17 cellular contexts compared by ENCODE assay signal in genomic region chr6:128280960-128281359, GRCh38.
A peak's percentile ranks its signal among the peaks of the same experiment; 100 is the strongest.
DNase-seq lines count a peak whose midpoint lies in the region; ATAC-seq and TF ChIP-seq lines count a peak whose summit lies in the region.
"Had no signal": no experiment of that assay in that cellular context is flagged by ENCODE, and none has a peak within 500 bp of the region (broad histone marks: within the 10 kb centered on the region; RNA-seq: fewer than 3 reads in every experiment).

No MANE protein-coding gene starts in this region.

- no peak overlapping the region for H2BK12ac ChIP-seq in neuronal stem cell (ENCODE audit: low read length)

- H3K4me3 ChIP-seq in H7 (ENCODE audit: insufficient read depth, low read depth, low read length) (no peak overlapping the region), neuronal stem cell (ENCODE audit: low read length in 2 of 2) (no peak overlapping the region), upper lobe of left lung (no peak overlapping the region), osteoblast (ENCODE audit: insufficient read depth, low read length) (no peak overlapping the region)
- H3K4me3 ChIP-seq: SJSA1 had no signal

- TF ChIP-seq CTCF in upper lobe of left lung (IDR thresholded peaks at IDR 0.05) (no peak), osteoblast (IDR thresholded peaks at IDR 0.05; ENCODE audit: extremely low read depth, low read depth, low read length) (no peak)

- no peak overlapping the region for H3K14ac ChIP-seq in neuronal stem cell (ENCODE audit: low read length)

- H2BK120ac ChIP-seq in neuronal stem cell (ENCODE audit: low read depth, low read length), result no peak overlapping the region

- no CpG with 5 or more reads among the region's 2 CpGs for WGBS in neuronal stem cell (ENCODE audit: extremely low coverage in 2 of 2, insufficient read length in 2 of 2, insufficient replicate concordance in 1 of 2), 2 donors
- WGBS in upper lobe of left lung, 2 donors, result 91 to 95% methylated on average over 2 of the region's 2 CpGs

- H2AFZ ChIP-seq in neuronal stem cell (ENCODE audit: low read length) (no peak overlapping the region), osteoblast (ENCODE audit: low read length) (no peak overlapping the region)

- no peaks in the 10 kb centered on the region for H4K20me1 ChIP-seq in osteoblast (ENCODE audit: insufficient read depth, low read length)

- no peak overlapping the region for H2BK15ac ChIP-seq in neuronal stem cell (ENCODE audit: low read length)

- H3K27ac ChIP-seq in neuronal stem cell (replicated peaks; ENCODE audit: low read length) (no peak overlapping the region), upper lobe of left lung (no peak overlapping the region), osteoblast (ENCODE audit: low read depth, low read length) (no peak overlapping the region)
- H3K27ac ChIP-seq: SJSA1 had no signal

- no peak for ATAC-seq in upper lobe of left lung (ENCODE audit: low FRiP score in 2 of 2)

- no peak overlapping the region for H3K9ac ChIP-seq in neuronal stem cell (ENCODE audit: low read depth, low read length, poor library complexity)

- peak; percentile 11 for DNase-seq in H7
- peak; percentile 34 for DNase-seq in NCI-H69 (lab: John Stamatoyannopoulos, UW)
- peak; percentile 38 for DNase-seq in left kidney (ENCODE audit: low read depth, low spot score)
- peak; percentile 14 for DNase-seq in neuronal stem cell (ENCODE audit: low spot score)
- DNase-seq in upper lobe of left lung, result no peak
- DNase-seq in osteoblast (ENCODE audit: insufficient read length, low spot score, missing footprints), result no peak
- no peak for DNase-seq in HCEC 1CT
- DNase-seq: AML-193; Calu3; CD4-positive, alpha-beta T cell; DND-41; GF-D8; MV-4-11; NCI-H1436; NCI-H226; NCI-H526 had no signal

- no peak for TF ChIP-seq EP300 in upper lobe of left lung (IDR thresholded peaks at IDR 0.05)

- H3K9me3 ChIP-seq in neuronal stem cell (replicated peaks in 1 of 2; ENCODE audit: control insufficient read depth in 2 of 2, insufficient read depth in 1 of 2, low read depth in 1 of 2, low read length in 2 of 2) (no peaks in the 10 kb centered on the region), upper lobe of left lung (no peaks in the 10 kb centered on the region), osteoblast (ENCODE audit: low read depth, low read length) (no peaks in the 10 kb centered on the region)
- H3K9me3 ChIP-seq: SJSA1 had no signal

- no peak overlapping the region for H3K23ac ChIP-seq in neuronal stem cell (ENCODE audit: low read depth, low read length, poor library complexity)

- H2BK5ac ChIP-seq in neuronal stem cell (ENCODE audit: low read length), result no peak overlapping the region

- TF ChIP-seq POLR2A in upper lobe of left lung (IDR thresholded peaks at IDR 0.05), result no peak

- H2AK5ac ChIP-seq in neuronal stem cell (ENCODE audit: low read depth, low read length), result no peak overlapping the region

- no peak overlapping the region for H3K4ac ChIP-seq in neuronal stem cell (ENCODE audit: low read length)

- no peak overlapping the region for H3K18ac ChIP-seq in neuronal stem cell (ENCODE audit: low read length)

- peaks cover 4 to 32% of the 10 kb centered on the region in 2 donors for H3K4me1 ChIP-seq in neuronal stem cell (ENCODE audit: control insufficient read depth in 2 of 2, insufficient read depth in 1 of 2, low read depth in 1 of 2, low read length in 2 of 2)
- H3K4me1 ChIP-seq in upper lobe of left lung, result no peaks in the 10 kb centered on the region
- peaks cover 20% of the 10 kb centered on the region for H3K4me1 ChIP-seq in osteoblast (ENCODE audit: insufficient read depth, low read length)

- H4K91ac ChIP-seq in neuronal stem cell (ENCODE audit: low read depth, low read length, poor library complexity), result no peak overlapping the region

- peaks cover 23% of the 10 kb centered on the region for H3K79me2 ChIP-seq in osteoblast (ENCODE audit: insufficient read depth, low read length)

- H4K8ac ChIP-seq in neuronal stem cell (ENCODE audit: low read depth, low read length), result no peak overlapping the region

- H3K36me3 ChIP-seq in H7 (replicated peaks; ENCODE audit: control insufficient read depth, insufficient read depth, low read length) (no peaks in the 10 kb centered on the region), neuronal stem cell (replicated peaks in 1 of 2; ENCODE audit: control insufficient read depth in 2 of 2, insufficient read depth in 2 of 2, low read length in 2 of 2) (no peaks in the 10 kb centered on the region), upper lobe of left lung (no peaks in the 10 kb centered on the region), osteoblast (ENCODE audit: insufficient read depth, low read length) (no peaks in the 10 kb centered on the region)
- H3K36me3 ChIP-seq: SJSA1 had no signal

- H3K4me2 ChIP-seq in neuronal stem cell (ENCODE audit: insufficient read depth, low read length, poor library complexity, severe bottlenecking) (no peak overlapping the region), osteoblast (ENCODE audit: insufficient read depth, low read length) (no peak overlapping the region)

- H3K27me3 ChIP-seq in H7 (ENCODE audit: control insufficient read depth, insufficient read depth, low read length), result no peaks in the 10 kb centered on the region
- no peaks in the 10 kb centered on the region for H3K27me3 ChIP-seq in neuronal stem cell (ENCODE audit: control insufficient read depth in 3 of 3, insufficient read depth in 3 of 3, low read depth in 1 of 3, low read length in 3 of 3)
- H3K27me3 ChIP-seq in upper lobe of left lung, result no peaks in the 10 kb centered on the region
- no peaks in the 10 kb centered on the region for H3K27me3 ChIP-seq in osteoblast (ENCODE audit: insufficient read depth, low read length)
- H3K27me3 ChIP-seq: SJSA1 had no signal

- peaks cover 2% of the 10 kb centered on the region for H3K79me1 ChIP-seq in neuronal stem cell (ENCODE audit: low read depth, low read length)

Comparison
In these comparisons a context has a peak if more than half of its experiments do, and no peak if none do; other contexts are left out.
1. DNase-seq: peak in H7 (single experiment), NCI-H69 (single experiment), left kidney (single experiment) and neuronal stem cell (single experiment); none in upper lobe of left lung (0 of 2), osteoblast (single experiment) and HCEC 1CT (single experiment).